In genomic region chr11:129331217-129331616, GRCh38 we compare ENCODE assay signal across 18 cellular contexts. TPM values are rescaled to one million over a fixed set of nuclear protein-coding genes. Genes with fewer than 3 reads are reported as not detected.
DNase-seq lines count a peak whose midpoint lies in the region; ATAC-seq, FAIRE-seq and TF ChIP-seq lines count a peak whose summit lies in the region.
"Had no signal": no experiment of that assay in that cellular context is flagged by ENCODE, and none has a peak within 500 bp of the region (broad histone marks: within the 10 kb centered on the region; RNA-seq: fewer than 3 reads in every experiment).

No MANE protein-coding gene starts in this region.

- no peak overlapping the region for H3K27ac Mint-ChIP-seq in CD8-positive, alpha-beta memory T cell
- H3K27ac Mint-ChIP-seq: activated CD4-positive, alpha-beta T cell treated with anti-CD3 and anti-CD28 coated beads for 36 hours; CD4-positive, CD25-positive, alpha-beta regulatory T cell; HFFc6 had no signal

- no peak overlapping the region for H3K4me3 Mint-ChIP-seq in CD8-positive, alpha-beta memory T cell
- H3K4me3 Mint-ChIP-seq: activated CD4-positive, alpha-beta T cell treated with anti-CD3 and anti-CD28 coated beads for 36 hours; CD4-positive, CD25-positive, alpha-beta regulatory T cell; HFFc6 had no signal

- H3K4me3 ChIP-seq in SK-N-SH (ENCODE audit: low read depth in 2 of 2, low read length in 1 of 2) (no peak overlapping the region), colonic mucosa (no peak overlapping the region), HepG2 (replicated peaks in 1 of 3; ENCODE audit: insufficient read depth in 1 of 3, low read depth in 2 of 3, low read length in 3 of 3) (no peak overlapping the region; a peak in 1 of 6 replicates)
- no peak overlapping the region for H3K4me3 ChIP-seq in CD8-positive, alpha-beta memory T cell (ENCODE audit: low read length)
- H3K4me3 ChIP-seq: lung, PC-9, SK-N-MC, upper lobe of left lung had no signal

- H3K36me3 ChIP-seq in SK-N-SH (replicated peaks in 1 of 2; ENCODE audit: control insufficient read depth in 1 of 2, insufficient read depth in 2 of 2, low read length in 1 of 2) (no peaks in the 10 kb centered on the region), colonic mucosa (no peaks in the 10 kb centered on the region), HepG2 (replicated peaks in 1 of 2; ENCODE audit: control insufficient read depth in 1 of 2, insufficient read depth in 2 of 2, low read length in 2 of 2) (no peaks in the 10 kb centered on the region)
- no peaks in the 10 kb centered on the region for H3K36me3 ChIP-seq in CD8-positive, alpha-beta memory T cell (ENCODE audit: insufficient read depth, low read length)
- H3K36me3 ChIP-seq: upper lobe of left lung had no signal

- H4K20me1 ChIP-seq in SK-N-SH (ENCODE audit: insufficient read depth) (no peaks in the 10 kb centered on the region), HepG2 (ENCODE audit: insufficient read depth, low read length) (no peaks in the 10 kb centered on the region)

- no peak for FAIRE-seq in HepG2 (lab: Jason Lieb, UNC)

- no peaks in the 10 kb centered on the region for H3K9me3 ChIP-seq in SK-N-SH
- H3K9me3 ChIP-seq in colonic mucosa = no peaks in the 10 kb centered on the region
- no peaks in the 10 kb centered on the region for H3K9me3 ChIP-seq in HepG2 (ENCODE audit: low read length)
- no peaks in the 10 kb centered on the region for H3K9me3 ChIP-seq in CD8-positive, alpha-beta memory T cell (ENCODE audit: low read length)
- H3K9me3 ChIP-seq: upper lobe of left lung had no signal

- CTCF ChIA-PET in SK-N-SH (lab: Yijun Ruan, JAX) (interaction anchor here (0.6 to 4.0 kb wide), 41 partner anchors 8 to 531 kb away, joined by 3 to 58 read pairs (median 5); partner anchors contain the start of genes BARX2 and KCNJ5), HepG2 (lab: Yijun Ruan, JAX; ENCODE audit: low intra/inter-chr PET ratio, low total read pairs) (interaction anchor here (0.8 to 5.4 kb wide), 4 partner anchors 17 to 375 kb away, joined by 3 to 65 read pairs (median 10); no protein-coding TSS in a partner anchor)
- CTCF ChIA-PET in CD8-positive, alpha-beta memory T cell (lab: Charles Lee) = interaction anchor here (0.9 to 1.6 kb wide), 3 partner anchors 9 to 101 kb away, joined by 4 to 5 read pairs (median 4); no protein-coding TSS in a partner anchor

- H3K79me2 ChIP-seq in SK-N-SH (ENCODE audit: insufficient read depth) = no peaks in the 10 kb centered on the region
- no peaks in the 10 kb centered on the region for H3K79me2 ChIP-seq in HepG2 (ENCODE audit: insufficient read depth, low read length)

- no peak overlapping the region for H3K9ac ChIP-seq in SK-N-SH
- no peak overlapping the region for H3K9ac ChIP-seq in colonic mucosa (ENCODE audit: low read depth in 2 of 2, low read length in 2 of 2)
- H3K9ac ChIP-seq in HepG2 (ENCODE audit: insufficient read depth, low read depth, low read length) = no peak overlapping the region

- no peaks in the 10 kb centered on the region; a peak in 1 of 4 replicates for H3K4me1 ChIP-seq in SK-N-SH (ENCODE audit: control insufficient read depth in 1 of 2, insufficient read depth in 2 of 2, low read depth in 1 of 2, low read length in 1 of 2)
- H3K4me1 ChIP-seq in colonic mucosa = no peaks in the 10 kb centered on the region
- H3K4me1 ChIP-seq in HepG2 (ENCODE audit: insufficient read depth, low read length) = peaks cover 14% of the 10 kb centered on the region
- no peaks in the 10 kb centered on the region for H3K4me1 ChIP-seq in CD8-positive, alpha-beta memory T cell (ENCODE audit: insufficient read depth, low read length)

- H3K4me2 ChIP-seq in SK-N-SH = no peak overlapping the region
- peak overlapping the region; percentile 34 for H3K4me2 ChIP-seq in HepG2 (ENCODE audit: low read depth, low read length)
- H3K4me2 ChIP-seq: PC-9 had no signal

- no peaks in the 10 kb centered on the region for H3K9me3 Mint-ChIP-seq in CD8-positive, alpha-beta memory T cell
- H3K9me3 Mint-ChIP-seq: HFFc6 had no signal

- ATAC-seq in SK-N-SH treated with all-trans-retinoic acid at 6 μM for 48 hours = peak; percentile 21; the same call in 1 of the 3 replicates
- peak; percentile 76 for ATAC-seq in HepG2
- ATAC-seq in GM18519 (IDR thresholded peaks at IDR 0.05; ENCODE audit: low FRiP score, unreplicated experiment) = no peak
- ATAC-seq in HG02870 (IDR thresholded peaks at IDR 0.05; ENCODE audit: unreplicated experiment) = no peak

- POLR2A ChIA-PET in SK-N-SH (lab: Yijun Ruan, JAX) = no interaction called here
- POLR2A ChIA-PET in HepG2 (lab: Yijun Ruan, JAX) = no interaction called here
- POLR2A ChIA-PET in CD8-positive, alpha-beta memory T cell (lab: Charles Lee) = no interaction called here

- intact Hi-C loops in colonic mucosa (cut with DNase I) = loop anchor here (5.0 kb wide), 1 partner anchor 214 kb away; no protein-coding TSS in a partner anchor
- intact Hi-C loops in HepG2 (cut with micrococcal nuclease; ENCODE audit: unreplicated experiment) = loop anchor here (1.0 kb wide), 1 partner anchor 52 kb away; no protein-coding TSS in a partner anchor

- H3K27me3 Mint-ChIP-seq in CD8-positive, alpha-beta memory T cell = no peaks in the 10 kb centered on the region
- H3K27me3 Mint-ChIP-seq: activated CD4-positive, alpha-beta T cell treated with anti-CD3 and anti-CD28 coated beads for 36 hours; CD4-positive, CD25-positive, alpha-beta regulatory T cell had no signal

- no peaks in the 10 kb centered on the region for H3K27me3 ChIP-seq in SK-N-SH (ENCODE audit: insufficient read depth)
- H3K27me3 ChIP-seq in colonic mucosa = no peaks in the 10 kb centered on the region
- no peaks in the 10 kb centered on the region; a peak in 1 of 5 replicates for H3K27me3 ChIP-seq in HepG2 (ENCODE audit: control insufficient read depth in 1 of 2, insufficient read depth in 2 of 2, low read length in 2 of 2)
- H3K27me3 ChIP-seq in CD8-positive, alpha-beta memory T cell (ENCODE audit: insufficient read depth, low read length, poor library complexity, severe bottlenecking) = no peaks in the 10 kb centered on the region
- H3K27me3 ChIP-seq: upper lobe of left lung had no signal

- no peak overlapping the region for H3K27ac ChIP-seq in SK-N-SH (ENCODE audit: low read depth in 2 of 2, low read length in 1 of 2)
- no peak overlapping the region for H3K27ac ChIP-seq in colonic mucosa
- H3K27ac ChIP-seq in HepG2 (ENCODE audit: extremely low read length, insufficient read depth, low read length) = no peak overlapping the region
- no peak overlapping the region for H3K27ac ChIP-seq in CD8-positive, alpha-beta memory T cell (ENCODE audit: low read depth, low read length)
- H3K27ac ChIP-seq: PC-9, SK-N-MC, upper lobe of left lung had no signal

- H3K9me2 ChIP-seq in SK-N-SH = no peaks in the 10 kb centered on the region

- WGBS in SK-N-SH (ENCODE audit: low lambda C conversion rate) = 97% methylated on average over 5 of the region's 5 CpGs
- WGBS in HepG2 (ENCODE audit: low lambda C conversion rate) = 34% methylated on average over 5 of the region's 5 CpGs

- no peaks in the 10 kb centered on the region for H3K4me1 Mint-ChIP-seq in CD8-positive, alpha-beta memory T cell

- no peak for TF ChIP-seq CTCF in SK-N-SH (IDR thresholded peaks at IDR 0.05)
- TF ChIP-seq CTCF in colonic mucosa (IDR thresholded peaks at IDR 0.05) = no peak
- no peak for TF ChIP-seq CTCF in HepG2 (CRISPR knock-in tag; IDR thresholded peaks at IDR 0.05)

- H3F3A ChIP-seq in SK-N-SH (replicated peaks; ENCODE audit: insufficient read depth) = no peaks in the 10 kb centered on the region

- no peak overlapping the region for H2AFZ ChIP-seq in SK-N-SH (ENCODE audit: low read depth)
- H2AFZ ChIP-seq in HepG2 (ENCODE audit: low read length) = no peak overlapping the region
- H2AFZ ChIP-seq: PC-9 had no signal

- no peak for TF ChIP-seq POLR2A in HepG2 (IDR thresholded peaks at IDR 0.05; ENCODE audit: insufficient read depth in 1 of 2, low read depth in 2 of 2, low read length in 2 of 2)

- no peaks in the 10 kb centered on the region for H3K36me3 Mint-ChIP-seq in CD8-positive, alpha-beta memory T cell
- H3K36me3 Mint-ChIP-seq: CD4-positive, CD25-positive, alpha-beta regulatory T cell had no signal

- no TSS peak for BruUV-seq in HepG2 (replicated peaks; lab: Mats Ljungman, UMichigan)

- DNase-seq in SK-N-SH = no peak
- DNase-seq in colonic mucosa = peak; percentile 73
- DNase-seq in HepG2 (ENCODE audit: low spot score) = peak; percentile 16
- no peak for DNase-seq in KBM-7
- no peak for DNase-seq in CD8-positive, alpha-beta memory T cell
- DNase-seq: cerebellar nuclear complex had no signal

- in situ Hi-C loops in HepG2 (cut with HindIII; ENCODE audit: extremely low pct_ligation_motif_present, low pct_unique_long_range_greater_than_20kb) (loop anchor here (5.0 kb wide), 2 partner anchors 104 to 214 kb away; no protein-coding TSS in a partner anchor), KBM-7 (cut with MboI; ENCODE audit: low pct_unique_long_range_greater_than_20kb, low sequenced_read_pairs) (loop anchor here (25.0 kb wide), 1 partner anchor 219 kb away; no protein-coding TSS in a partner anchor)

- TF ChIP-seq RAD21 in SK-N-SH (IDR thresholded peaks at IDR 0.05; ENCODE audit: low read length) = no peak
- no peak for TF ChIP-seq RAD21 in HepG2 (CRISPR knock-in tag; IDR thresholded peaks at IDR 0.05)

- TF ChIP-seq EP300 in SK-N-SH (IDR thresholded peaks at IDR 0.05; ENCODE audit: borderline replicate concordance in 1 of 2, low read depth in 1 of 2, low read length in 1 of 2) (no peak), HepG2 (IDR thresholded peaks at IDR 0.05; ENCODE audit: low read depth in 2 of 2, low read length in 2 of 2) (no peak), HepG2 (CRISPR knock-in tag; IDR thresholded peaks at IDR 0.05; ENCODE audit: borderline replicate concordance) (no peak)

RNA-seq across cellular contexts. Expression of gene BARX2, which starts 44.4 kb away (rescaled TPM):
- polyA plus RNA-seq in SK-N-SH (2012; rRNA removed) = not detected in 2 replicates
- polyA plus RNA-seq in SK-N-SH (2012; cell fraction: cytosol; rRNA removed) = 0.01 TPM in 1 of 2 replicates, not detected in the other
- polyA plus RNA-seq in SK-N-SH (2012; cell fraction: nucleus; rRNA removed) = not detected in 2 replicates
- 10 to 100 TPM; 19.0 to 23.9 TPM for total RNA-seq in colonic mucosa
- total RNA-seq in HepG2 (2016; rRNA removed; fragmentation: Illumina TruSeq; extraction: Trizol) = not detected in 2 replicates
- not detected in 2 replicates for total RNA-seq in HepG2 (2016; cell fraction: cytosol; rRNA removed; fragmentation: Illumina TruSeq; extraction: Trizol; ENCODE audit: low read depth)
- total RNA-seq in HepG2 (2016; cell fraction: insoluble cytoplasmic fraction; rRNA removed; fragmentation: Illumina TruSeq; extraction: Trizol) = not detected in 2 replicates
- total RNA-seq in HepG2 (2016; cell fraction: membrane; rRNA removed; fragmentation: Illumina TruSeq; extraction: Trizol) = not detected in 2 replicates
- not detected in 2 replicates for total RNA-seq in HepG2 (2016; cell fraction: nucleus; rRNA removed; fragmentation: Illumina TruSeq; extraction: Trizol)
- polyA plus RNA-seq in HepG2 (2011; rRNA removed) = not detected in 2 replicates
- not detected in 2 replicates for polyA plus RNA-seq in HepG2 (2011; cell fraction: cytosol; rRNA removed)
- not detected in 2 replicates for polyA plus RNA-seq in HepG2 (2011; cell fraction: nucleus; rRNA removed)
- polyA plus RNA-seq in HepG2 (2012) = not detected in 2 replicates
- not detected in 2 replicates for polyA plus RNA-seq in HepG2 (2016; cell fraction: cytosol; fragmentation: Illumina TruSeq; extraction: Trizol; ENCODE audit: low read depth)
- not detected in 2 replicates for polyA plus RNA-seq in HepG2 (2016; cell fraction: insoluble cytoplasmic fraction; fragmentation: Illumina TruSeq; extraction: Trizol; ENCODE audit: low read depth)
- not detected in 2 replicates for polyA plus RNA-seq in HepG2 (2016; cell fraction: membrane; fragmentation: Illumina TruSeq; extraction: Trizol; ENCODE audit: low read depth)
- polyA plus RNA-seq in HepG2 (2016; cell fraction: nucleus; fragmentation: Illumina TruSeq; extraction: Trizol; ENCODE audit: insufficient read depth, low read depth) = not detected in 2 replicates
- polyA minus RNA-seq in HepG2 (2011; rRNA and poly(A)+ RNA removed; ENCODE audit: low replicate concordance) = 0.16 TPM in 1 of 2 replicates, not detected in the other
- not detected in 2 replicates for polyA minus RNA-seq in HepG2 (2011; cell fraction: cytosol; rRNA and poly(A)+ RNA removed)
- polyA minus RNA-seq in HepG2 (2011; cell fraction: nucleus; rRNA and poly(A)+ RNA removed) = not detected in 2 replicates
- not detected for total RNA-seq in CD8-positive, alpha-beta memory T cell
- not detected for polyA plus RNA-seq in CD8-positive, alpha-beta memory T cell
- total RNA-seq: CD4-positive, CD25-positive, alpha-beta regulatory T cell; HFFc6; NCI-H460 had no signal
- polyA plus RNA-seq: CD4-positive, CD25-positive, alpha-beta regulatory T cell; neural cell had no signal

Comparison
In these comparisons a context has a peak if more than half of its experiments do, and no peak if none do; other contexts are left out.
1. ATAC-seq: peak in SK-N-SH treated with all-trans-retinoic acid at 6 μM for 48 hours (single experiment) and HepG2 (single experiment); none in GM18519 (single experiment) and HG02870 (single experiment).
2. DNase-seq: peak in colonic mucosa (single experiment) and HepG2 (single experiment); none in SK-N-SH (single experiment), KBM-7 (single experiment) and CD8-positive, alpha-beta memory T cell (0 of 5).
3. RNA of gene BARX2, which starts 44.4 kb away (total RNA-seq): 19.0 to 23.9 TPM in colonic mucosa; not detected in HepG2 and not detected in CD8-positive, alpha-beta memory T cell; every median in the first group is over 10 times any median in the second.